ENCODE assay signal across 16 cellular contexts in genomic region chr3:108136888-108137814, GRCh38. TPM values are rescaled to one million over a fixed set of nuclear protein-coding genes. Genes with fewer than 3 reads are reported as not detected.
DNase-seq lines count a peak whose midpoint lies in the region; ATAC-seq and TF ChIP-seq lines count a peak whose summit lies in the region.
"Had no signal": no experiment of that assay in that cellular context is flagged by ENCODE, and none has a peak within 500 bp of the region (broad histone marks: within the 10 kb centered on the region; RNA-seq: fewer than 3 reads in every experiment).

No MANE protein-coding gene starts in this region.

- H3K36me3 ChIP-seq in lower lobe of right lung (no peaks in the 10 kb centered on the region), upper lobe of left lung (no peaks in the 10 kb centered on the region)
- H3K36me3 ChIP-seq: MG63, SJSA1, thoracic aorta had no signal

- peaks cover 34% of the 10 kb centered on the region for H3K4me1 ChIP-seq in lower lobe of right lung
- peaks cover 9 to 24% (median 18%) of the 10 kb centered on the region in 4 donors for H3K4me1 ChIP-seq in upper lobe of left lung

- WGBS in upper lobe of left lung, 2 donors = 67 to 70% methylated on average over 15 of the region's 15 CpGs

- DNase-seq in activated T-cell treated with anti-CD3 and anti-CD28 coated beads, Interleukin-2, amount 50 U/mL, for 24 hours = no peak
- DNase-seq in activated T-cell treated with anti-CD3 and anti-CD28 coated beads, Interleukin-2, amount 50 U/mL, for 1 hour = no peak
- DNase-seq in NCI-H69 (lab: John Stamatoyannopoulos, UW) (peak; percentile 66), lower lobe of right lung (no peak), upper lobe of left lung (no peak)
- DNase-seq: activated CD4-positive, alpha-beta memory T cell treated with anti-CD3 and anti-CD28 coated beads for 36 hours; activated effector memory CD4-positive, alpha-beta T cell treated with anti-CD3 and anti-CD28 coated beads, Interleukin-2, amount 50 U/mL, for 16 hours; dermis blood vessel endothelial cell; head of caudate nucleus; MG63; NCI-H2171 treated with DMSO at 0.1 percent for 48 hours had no signal

- H3K27ac Mint-ChIP-seq in activated T-cell treated with anti-CD3 and anti-CD28 coated beads, Interleukin-2, amount 50 U/mL, for 24 hours = peak overlapping the region; percentile 55

- peaks cover 92% of the 10 kb centered on the region for H3K36me3 Mint-ChIP-seq in activated T-cell treated with anti-CD3 and anti-CD28 coated beads, Interleukin-2, amount 50 U/mL, for 24 hours (ENCODE audit: low read depth)

- peak; percentile 73 to 78 for ATAC-seq in lower lobe of right lung
- ATAC-seq in upper lobe of left lung (ENCODE audit: low FRiP score in 2 of 2) = peak in 1 of 2 donors; percentile 76
- ATAC-seq in HG03521 (IDR thresholded peaks at IDR 0.05; ENCODE audit: unreplicated experiment) = no peak
- no peak for ATAC-seq in HG02798 (IDR thresholded peaks at IDR 0.05; ENCODE audit: poor library complexity, unreplicated experiment)
- ATAC-seq in GM18907 (IDR thresholded peaks at IDR 0.05; ENCODE audit: unreplicated experiment) = no peak

- TF ChIP-seq CTCF in lower lobe of right lung (IDR thresholded peaks at IDR 0.05) (no peak), upper lobe of left lung (IDR thresholded peaks at IDR 0.05) (no peak)

- peaks cover 3% of the 10 kb centered on the region for H3K9me3 Mint-ChIP-seq in activated T-cell treated with anti-CD3 and anti-CD28 coated beads, Interleukin-2, amount 50 U/mL, for 24 hours
- H3K9me3 Mint-ChIP-seq: activated CD4-positive, alpha-beta memory T cell treated with anti-CD3 and anti-CD28 coated beads for 36 hours had no signal

- TF ChIP-seq EP300 in upper lobe of left lung (IDR thresholded peaks at IDR 0.05) = peak in 1 of 4 donors; percentile 24

- peak in 1 of 4 donors; percentile 25 for TF ChIP-seq POLR2A in upper lobe of left lung (IDR thresholded peaks at IDR 0.05)

- H3K27ac ChIP-seq in lower lobe of right lung = peak overlapping the region; percentile 83
- H3K27ac ChIP-seq in upper lobe of left lung = peak overlapping the region; percentile 73 to 83 (median 80)
- H3K27ac ChIP-seq: SJSA1, thoracic aorta had no signal

- H3K27me3 ChIP-seq in lower lobe of right lung (ENCODE audit: low read depth) (no peaks in the 10 kb centered on the region), upper lobe of left lung (no peaks in the 10 kb centered on the region)
- H3K27me3 ChIP-seq: MG63, SJSA1 had no signal

- H3K4me3 Mint-ChIP-seq in activated T-cell treated with anti-CD3 and anti-CD28 coated beads, Interleukin-2, amount 50 U/mL, for 24 hours = no peak overlapping the region
- H3K4me3 Mint-ChIP-seq: activated CD4-positive, alpha-beta memory T cell treated with anti-CD3 and anti-CD28 coated beads for 36 hours had no signal

- intact Hi-C loops in lower lobe of right lung (cut with DNase I) = no loop called here

- peaks cover 63% of the 10 kb centered on the region for H3K4me1 Mint-ChIP-seq in activated T-cell treated with anti-CD3 and anti-CD28 coated beads, Interleukin-2, amount 50 U/mL, for 24 hours (ENCODE audit: low read depth)

- no peaks in the 10 kb centered on the region for H3K27me3 Mint-ChIP-seq in activated T-cell treated with anti-CD3 and anti-CD28 coated beads, Interleukin-2, amount 50 U/mL, for 24 hours
- H3K27me3 Mint-ChIP-seq: activated CD4-positive, alpha-beta memory T cell treated with anti-CD3 and anti-CD28 coated beads for 36 hours had no signal

- no peak overlapping the region for H3K4me3 ChIP-seq in lower lobe of right lung
- H3K4me3 ChIP-seq in upper lobe of left lung = no peak overlapping the region
- H3K4me3 ChIP-seq: MG63, SJSA1, thoracic aorta had no signal

- H3K9me3 ChIP-seq in lower lobe of right lung (no peaks in the 10 kb centered on the region), upper lobe of left lung (no peaks in the 10 kb centered on the region)
- H3K9me3 ChIP-seq: MG63, SJSA1, thoracic aorta had no signal

RNA-seq across cellular contexts. Expression of gene CD47, which starts 46.3 kb away (rescaled TPM):
- total RNA-seq in lower lobe of right lung (222 TPM), upper lobe of left lung (100 to 1,000 TPM in 4 of 6 donors, 10 to 100 TPM in 2; 79.6 to 352 (median 229) TPM)

Comparison
In these comparisons a context has a peak if more than half of its experiments do, and no peak if none do; other contexts are left out.
1. ATAC-seq: peak in lower lobe of right lung (2 of 2); none in HG03521 (single experiment), HG02798 (single experiment) and GM18907 (single experiment).